8 cellular contexts compared by ENCODE assay signal in the genomic region with DNA sequence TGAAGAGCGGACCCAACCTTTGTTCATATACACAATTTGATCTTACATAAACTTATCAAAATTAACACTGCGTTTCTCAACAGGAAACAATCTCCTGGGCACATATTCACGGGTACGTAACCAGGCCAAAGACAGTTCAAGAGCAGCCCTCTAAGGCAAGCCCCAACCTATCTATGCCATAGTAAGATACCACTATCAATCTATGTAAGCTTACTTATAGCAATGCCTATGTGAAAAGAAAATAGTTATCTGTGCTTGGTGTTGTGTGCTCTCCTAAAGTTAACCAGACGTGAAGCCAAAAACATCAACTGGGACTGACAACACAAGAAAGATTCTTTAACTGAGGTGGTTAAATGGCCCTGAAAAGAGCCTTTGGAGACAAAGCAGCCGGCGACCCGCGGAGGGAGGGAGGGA. TPM values are rescaled to one million over a fixed set of nuclear protein-coding genes. Genes with fewer than 3 reads are reported as not detected.
DNase-seq lines count a peak whose midpoint lies in the region; ATAC-seq and TF ChIP-seq lines count a peak whose summit lies in the region.

No MANE protein-coding gene starts in this region.

- H3K4me1 ChIP-seq in SK-N-SH (ENCODE audit: control insufficient read depth in 1 of 2, insufficient read depth in 2 of 2, low read depth in 1 of 2, low read length in 1 of 2), result peaks cover 13 to 35% of the 10 kb centered on the region in 2 experiments; a peak in 3 of 4 replicates

- TF ChIP-seq CTCF in SK-N-SH (IDR thresholded peaks at IDR 0.05) (no peak), VCaP (conservative IDR thresholded peaks at IDR 0.05) (no peak), fibroblast of the aortic adventitia (IDR thresholded peaks at IDR 0.05; ENCODE audit: insufficient read depth, low read length) (no peak), retinal pigment epithelial cell (conservative IDR thresholded peaks at IDR 0.05; ENCODE audit: low read depth, low read length) (no peak)

- no peak for ATAC-seq in SK-N-SH treated with all-trans-retinoic acid at 6 μM for 48 hours
- ATAC-seq in HG03280 (IDR thresholded peaks at IDR 0.05; ENCODE audit: unreplicated experiment), result no peak

- no peak for TF ChIP-seq EP300 in SK-N-SH (IDR thresholded peaks at IDR 0.05; ENCODE audit: borderline replicate concordance in 1 of 2, low read depth in 1 of 2, low read length in 1 of 2)

- peak overlapping the region; percentile 76 for H3K9ac ChIP-seq in SK-N-SH

- H3K27ac ChIP-seq in SK-N-SH (ENCODE audit: low read depth in 2 of 2, low read length in 1 of 2) (peak overlapping the region; percentile 72 to 90), VCaP (peak overlapping the region; percentile 72)

- H3K4me3 ChIP-seq in SK-N-SH (ENCODE audit: low read depth in 2 of 2, low read length in 1 of 2) (peak overlapping the region; percentile 65 to 69), fibroblast of the aortic adventitia (ENCODE audit: low read depth, low read length) (peak overlapping the region; percentile 76), retinal pigment epithelial cell (ENCODE audit: low read length) (peak overlapping the region; percentile 67)

- peaks cover 52% of the 10 kb centered on the region for H3K79me2 ChIP-seq in SK-N-SH (ENCODE audit: insufficient read depth)

- no peaks in the 10 kb centered on the region for H3F3A ChIP-seq in SK-N-SH (replicated peaks; ENCODE audit: insufficient read depth)

- CTCF ChIA-PET in SK-N-SH (lab: Yijun Ruan, JAX), result no interaction called here

- 2% methylated on average over 9 of the region's 9 CpGs for WGBS in SK-N-SH (ENCODE audit: low lambda C conversion rate)

- no peak for TF ChIP-seq RAD21 in SK-N-SH (IDR thresholded peaks at IDR 0.05; ENCODE audit: low read length)

- no peaks in the 10 kb centered on the region for H3K9me2 ChIP-seq in SK-N-SH

- H4K20me1 ChIP-seq in SK-N-SH (ENCODE audit: insufficient read depth), result no peaks in the 10 kb centered on the region; the same call in 1 of the 2 replicates

- no peaks in the 10 kb centered on the region for H3K27me3 ChIP-seq in SK-N-SH (ENCODE audit: insufficient read depth)

- no peaks in the 10 kb centered on the region for H3K9me3 ChIP-seq in SK-N-SH

- H3K4me2 ChIP-seq in SK-N-SH, result peak overlapping the region; percentile 79

- POLR2A ChIA-PET in SK-N-SH (lab: Yijun Ruan, JAX), result interaction anchor here (1.0 to 2.4 kb wide), 2 partner anchors 37 to 39 kb away, joined by 3 to 13 read pairs; a partner anchor contains a TSS

- DNase-seq in SK-N-SH, result no peak
- peak; percentile 17 for DNase-seq in fibroblast of the aortic adventitia (ENCODE audit: low read depth)
- no peak for DNase-seq in retinal pigment epithelial cell (ENCODE audit: low read depth)
- no peak for DNase-seq in SIG-M5 (lab: John Stamatoyannopoulos, UW)
- no peak for DNase-seq in activated CD4-positive, CD25-positive, alpha-beta regulatory T cell treated with anti-CD3 and anti-CD28 coated beads, Interleukin-2, amount 50 U/mL, for 72 hours

- H2AFZ ChIP-seq in SK-N-SH (ENCODE audit: low read depth), result no peak overlapping the region

- H3K36me3 ChIP-seq in SK-N-SH (replicated peaks in 1 of 2; ENCODE audit: control insufficient read depth in 1 of 2, insufficient read depth in 2 of 2, low read length in 1 of 2), result peaks cover 0 to 18% of the 10 kb centered on the region in 2 experiments

TF ChIP-seq in SK-N-SH, 30 proteins besides CTCF, POLR2A, EP300 and RAD21:
- TF ChIP-seq YY1 (IDR thresholded peaks at IDR 0.05; ENCODE audit: low read depth), result no peak
- 0 out of 2 replicates have a peak, but pooled peaks have one; percentile 22 for TF ChIP-seq ZBTB33 (IDR thresholded peaks at IDR 0.05; ENCODE audit: borderline replicate concordance, low read depth)
- no peak for TF ChIP-seq IRF3 (IDR thresholded peaks at IDR 0.05; ENCODE audit: low read depth, low read length)

TF ChIP-seq in SK-N-SH treated with all-trans-retinoic acid at 6 μM for 48 hours, 23 proteins besides CTCF, POLR2A, EP300 and RAD21:
- TF ChIP-seq ARNTL (CRISPR knock-in tag; IDR thresholded peaks at IDR 0.05; ENCODE audit: borderline replicate concordance, low read depth), result no peak
- TF ChIP-seq, protein P1, sequence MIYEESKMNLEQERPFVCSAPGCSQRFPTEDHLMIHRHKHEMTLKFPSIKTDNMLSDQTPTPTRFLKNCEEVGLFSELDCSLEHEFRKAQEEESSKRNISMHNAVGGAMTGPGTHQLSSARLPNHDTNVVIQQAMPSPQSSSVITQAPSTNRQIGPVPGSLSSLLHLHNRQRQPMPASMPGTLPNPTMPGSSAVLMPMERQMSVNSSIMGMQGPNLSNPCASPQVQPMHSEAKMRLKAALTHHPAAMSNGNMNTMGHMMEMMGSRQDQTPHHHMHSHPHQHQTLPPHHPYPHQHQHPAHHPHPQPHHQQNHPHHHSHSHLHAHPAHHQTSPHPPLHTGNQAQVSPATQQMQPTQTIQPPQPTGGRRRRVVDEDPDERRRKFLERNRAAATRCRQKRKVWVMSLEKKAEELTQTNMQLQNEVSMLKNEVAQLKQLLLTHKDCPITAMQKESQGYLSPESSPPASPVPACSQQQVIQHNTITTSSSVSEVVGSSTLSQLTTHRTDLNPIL (CRISPR knock-in tag; IDR thresholded peaks at IDR 0.05; ENCODE audit: low read depth), result no peak
- no peak for TF ChIP-seq TOX (CRISPR knock-in tag; IDR thresholded peaks at IDR 0.05; ENCODE audit: borderline replicate concordance)
- TF ChIP-seq ESRRG (CRISPR knock-in tag; IDR thresholded peaks at IDR 0.05), result no peak

RNA-seq across cellular contexts. Expression of gene BOLA1, which starts 49.4 kb away (rescaled TPM):
- 19.9 and 24.6 TPM in 2 replicates for polyA plus RNA-seq in SK-N-SH (2012; rRNA removed)
- polyA plus RNA-seq in SK-N-SH (2012; cell fraction: cytosol; rRNA removed), result 15.0 and 19.3 TPM in 2 replicates
- 25.0 and 36.1 TPM in 2 replicates for polyA plus RNA-seq in SK-N-SH (2012; cell fraction: nucleus; rRNA removed)
- total RNA-seq in fibroblast of the aortic adventitia (ENCODE audit: low replicate concordance), result 7.0 and 9.4 TPM in 2 replicates
